ENCODE assay signal across 19 cellular contexts in the genomic region with DNA sequence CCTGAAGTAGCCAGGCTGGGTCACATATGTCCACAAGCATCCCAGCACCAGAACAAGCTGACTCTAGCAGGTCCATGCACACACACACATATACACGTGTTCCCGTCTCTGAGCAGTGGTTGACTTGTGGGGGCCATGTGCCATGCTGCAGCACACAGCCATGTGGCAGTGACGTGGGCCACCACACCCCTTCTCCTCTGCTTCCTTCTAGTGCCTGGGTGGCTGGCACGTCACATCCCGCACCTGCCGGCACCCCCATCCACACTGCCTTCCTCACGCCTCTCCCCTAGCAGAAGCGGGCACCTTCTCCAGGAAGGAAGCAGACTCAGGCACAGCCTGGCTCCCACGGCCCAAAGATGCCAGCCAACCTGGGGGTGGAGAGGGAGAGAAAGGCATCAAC. TPM values are rescaled to one million over a fixed set of nuclear protein-coding genes. Genes with fewer than 3 reads are reported as not detected.
"Had no signal": no experiment of that assay in that cellular context is flagged by ENCODE, and none has a peak within 500 bp of the region (broad histone marks: within the 10 kb centered on the region; RNA-seq: fewer than 3 reads in every experiment).

No MANE protein-coding gene starts in this region.

- H3K27ac ChIP-seq: coronary artery, hepatocyte, left lung, neural progenitor cell, pancreas, skin epidermis, spleen, thoracic aorta, tibial nerve, upper lobe of left lung had no signal

- H3K4me3 ChIP-seq: coronary artery, hepatocyte, left lung, neural progenitor cell, pancreas, skin epidermis, spleen, thoracic aorta, tibial nerve, upper lobe of left lung had no signal

- H3K4me1 ChIP-seq: left lung, pancreas had no signal

- H3K4me2 ChIP-seq: hepatocyte, neural progenitor cell had no signal

- ATAC-seq: effector memory CD8-positive, alpha-beta T cell; left lung; naive thymus-derived CD4-positive, alpha-beta T cell; pancreas; stimulated activated memory B cell treated with anti-CD40 and anti-IgM and Interleukin-4, amounts not matched to agents 10 μg/mL and 1 μg/mL and 100 μg/mL, for 72 hours had no signal

- DNase-seq: dermis blood vessel endothelial cell; effector memory CD8-positive, alpha-beta T cell; kidney; left cardiac atrium; left lung; mesenchymal stem cell; midbrain; naive thymus-derived CD4-positive, alpha-beta T cell; spleen; stimulated activated CD4-positive, alpha-beta T cell treated with anti-CD3 and anti-CD28 coated beads, Interleukin-4, amount 100 ng/mL, for 4 hours had no signal

- H3K36me3 ChIP-seq: left lung, neural progenitor cell, pancreas, spleen, thoracic aorta, tibial nerve, upper lobe of left lung had no signal

- H3K9me3 ChIP-seq: left lung, pancreas, spleen, thoracic aorta, tibial nerve, upper lobe of left lung had no signal

- H3K79me2 ChIP-seq: hepatocyte had no signal

- H3K9ac ChIP-seq: neural progenitor cell had no signal

RNA-seq across cellular contexts. Expression of a gene that starts 9.5 kb away (rescaled TPM):
- polyA plus RNA-seq: naive thymus-derived CD4-positive, alpha-beta T cell had no signal
